Comparison of ENCODE assay signal across 29 cellular contexts in the genomic region with DNA sequence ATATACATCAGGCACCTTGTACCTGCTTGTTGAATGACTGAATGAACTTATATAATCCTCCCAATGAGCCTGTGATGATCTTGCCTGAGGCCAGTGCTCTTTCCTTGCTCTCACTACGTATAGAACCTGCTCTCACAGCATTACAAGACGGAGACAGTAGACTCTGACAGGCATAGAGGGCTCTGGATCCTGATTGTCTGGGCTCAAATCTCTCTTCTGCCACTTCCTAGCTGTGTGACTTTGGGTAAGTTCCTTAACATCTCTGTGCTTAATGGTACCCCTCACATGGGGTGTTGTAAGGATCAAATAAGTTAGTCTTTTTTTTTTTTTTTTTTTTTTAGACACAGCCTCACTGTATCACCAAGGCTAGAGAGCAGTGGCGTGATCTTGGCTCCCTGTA.
"Had no signal": no experiment of that assay in that cellular context is flagged by ENCODE, and none has a peak within 500 bp of the region (broad histone marks: within the 10 kb centered on the region; RNA-seq: fewer than 3 reads in every experiment).

No MANE protein-coding gene starts in this region.

- H3K27ac Mint-ChIP-seq: mesothelial cell of epicardium; nephron progenitor cell; neural progenitor cell; stimulated activated naive B cell treated with anti-CD40 and anti-IgM and Interleukin-4, amounts not matched to agents 10 μg/mL and 1 μg/mL and 100 μg/mL, for 72 hours had no signal

- H3K4me3 Mint-ChIP-seq: mesothelial cell of epicardium; natural killer cell; nephron progenitor cell; neural progenitor cell; stimulated activated naive B cell treated with anti-CD40 and anti-IgM and Interleukin-4, amounts not matched to agents 10 μg/mL and 1 μg/mL and 100 μg/mL, for 72 hours had no signal

- H3K9me3 Mint-ChIP-seq: mesothelial cell of epicardium; naive B cell; natural killer cell; nephron progenitor cell; neural progenitor cell; stimulated activated naive B cell treated with anti-CD40 and anti-IgM and Interleukin-4, amounts not matched to agents 10 μg/mL and 1 μg/mL and 100 μg/mL, for 72 hours had no signal

- H3K4me3 ChIP-seq: heart right ventricle, hepatocyte, left lung, lung, neural progenitor cell, skin epidermis, stomach, testis, thyroid gland, transverse colon, upper lobe of right lung had no signal

- H3K4me1 ChIP-seq: neural progenitor cell, parathyroid adenoma had no signal

- H3K36me3 ChIP-seq: heart right ventricle, left lung, neural progenitor cell, neutrophil, stomach, thyroid gland, transverse colon, upper lobe of right lung had no signal

- ATAC-seq: heart right ventricle; left cardiac atrium; left lung; natural killer cell; right cardiac atrium; sciatic nerve; stimulated activated naive B cell treated with anti-CD40 and anti-IgM and Interleukin-4, amounts not matched to agents 10 μg/mL and 1 μg/mL and 100 μg/mL, for 72 hours; stimulated activated naive CD8-positive, alpha-beta T cell treated with anti-CD3 and anti-CD28 coated beads, Interleukin-15, Interleukin-2, amounts not matched to agents 100 U/mL and 50 U/mL, for 24 hours; upper lobe of right lung had no signal

- H3K27me3 ChIP-seq: stomach, testis, thyroid gland, upper lobe of right lung had no signal

- H3K9me3 ChIP-seq: heart right ventricle, left lung, neutrophil, stomach, testis, thyroid gland, transverse colon, upper lobe of right lung had no signal

- DNase-seq: heart right ventricle; kidney glomerular epithelial cell; left cardiac atrium; left lung; mesendoderm; naive B cell; natural killer cell; nephron progenitor cell; occipital lobe; right cardiac atrium; stimulated activated CD4-positive, alpha-beta T cell treated with anti-CD3 and anti-CD28 coated beads, Interleukin-12 subunit alpha, Interleukin-12 subunit beta, amount 100 ng/mL, for 4 hours; stimulated activated CD4-positive, alpha-beta T cell treated with anti-CD3 and anti-CD28 coated beads, Interleukin-15, amount 100 ng/mL, for 24 hours; stimulated activated CD4-positive, alpha-beta T cell treated with anti-CD3 and anti-CD28 coated beads, Interleukin-2, amount 100 ng/mL, for 24 hours; stimulated activated CD4-positive, alpha-beta T cell treated with anti-CD3 and anti-CD28 coated beads, Interleukin-4, amount 100 ng/mL, for 1 hour; stimulated activated naive B cell treated with anti-CD40 and anti-IgM and Interleukin-4, amounts not matched to agents 10 μg/mL and 1 μg/mL and 100 μg/mL, for 72 hours; stimulated activated naive CD8-positive, alpha-beta T cell treated with anti-CD3 and anti-CD28 coated beads, Interleukin-15, Interleukin-2, amounts not matched to agents 100 U/mL and 50 U/mL, for 24 hours; stomach; testis; thyroid gland; transverse colon; upper lobe of right lung had no signal

- H3K36me3 Mint-ChIP-seq: mesothelial cell of epicardium; naive B cell; natural killer cell; neural progenitor cell; stimulated activated naive B cell treated with anti-CD40 and anti-IgM and Interleukin-4, amounts not matched to agents 10 μg/mL and 1 μg/mL and 100 μg/mL, for 72 hours had no signal

- H3K27ac ChIP-seq: heart right ventricle, hepatocyte, left lung, neural progenitor cell, neutrophil, parathyroid adenoma, skin epidermis, stomach, testis, thyroid gland, transverse colon, upper lobe of right lung had no signal
